Comparison of ENCODE assay signal across 18 cellular contexts in the genomic region with DNA sequence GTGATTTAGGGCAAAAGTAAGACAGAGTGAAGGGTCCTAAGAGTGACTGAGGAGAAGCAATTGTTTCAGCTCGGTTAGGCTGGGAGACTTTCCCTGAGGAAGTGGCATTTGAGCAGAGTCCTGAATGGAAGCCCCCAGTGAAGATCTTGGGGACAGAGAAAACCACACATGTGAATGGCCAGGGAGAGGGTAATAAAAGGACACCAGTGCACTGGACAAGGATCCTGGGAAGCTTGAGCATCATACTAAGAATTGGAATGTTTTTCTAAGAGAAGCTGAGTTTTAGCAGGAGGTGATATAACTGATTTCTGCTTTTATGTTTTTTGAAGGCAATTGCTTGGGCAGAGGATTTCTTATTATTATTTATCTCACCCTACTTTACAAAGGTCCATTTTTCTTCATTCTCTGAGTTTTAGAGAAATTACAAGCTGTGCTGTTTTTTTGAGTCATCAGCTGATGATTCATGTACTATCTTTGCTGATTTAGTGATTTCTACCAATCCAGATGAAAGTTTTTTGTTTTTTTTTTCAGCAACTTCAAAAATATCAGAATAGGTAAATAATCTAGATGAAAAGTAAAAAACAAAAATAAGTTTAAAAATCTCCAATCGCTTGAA. TPM values are rescaled to one million over a fixed set of nuclear protein-coding genes. Genes with fewer than 3 reads are reported as not detected.
DNase-seq lines count a peak whose midpoint lies in the region; ATAC-seq and TF ChIP-seq lines count a peak whose summit lies in the region.
"Had no signal": no experiment of that assay in that cellular context is flagged by ENCODE, and none has a peak within 500 bp of the region (broad histone marks: within the 10 kb centered on the region; RNA-seq: fewer than 3 reads in every experiment).

No MANE protein-coding gene starts in this region.

- H3K36me3 Mint-ChIP-seq in dendritic cell treated with granulocyte-macrophage colony-stimulating factor and Interleukin-4, amounts not matched to agents 40 ng/mL and 50 ng/mL, for 4 days (ENCODE audit: low read depth) = peaks cover 3% of the 10 kb centered on the region
- H3K36me3 Mint-ChIP-seq in osteocyte (ENCODE audit: unreplicated experiment) = no peaks in the 10 kb centered on the region

- TF ChIP-seq CTCF in osteocyte (IDR thresholded peaks at IDR 0.05) (no peak), GM13976 (IDR thresholded peaks at IDR 0.05; ENCODE audit: borderline replicate concordance, control extremely low read depth, extremely low read depth, insufficient read depth, missing control alignments) (no peak)

- peaks cover 31% of the 10 kb centered on the region for H3K4me1 Mint-ChIP-seq in dendritic cell treated with granulocyte-macrophage colony-stimulating factor and Interleukin-4, amounts not matched to agents 40 ng/mL and 50 ng/mL, for 4 days (ENCODE audit: low read depth)
- peaks cover 9% of the 10 kb centered on the region for H3K4me1 Mint-ChIP-seq in osteocyte (ENCODE audit: unreplicated experiment)

- no peak overlapping the region for H3K4me3 Mint-ChIP-seq in dendritic cell treated with granulocyte-macrophage colony-stimulating factor and Interleukin-4, amounts not matched to agents 40 ng/mL and 50 ng/mL, for 4 days
- H3K4me3 Mint-ChIP-seq in osteocyte (ENCODE audit: unreplicated experiment) = no peak overlapping the region
- H3K4me3 Mint-ChIP-seq: T-helper 1 cell treated with Interleukin-12 subunit alpha and Interleukin-12 subunit beta and Interleukin-4 antibody, amounts not matched to agents 30 μg/mL and 1 μg/mL, for 36 hours had no signal

- H3K9me3 Mint-ChIP-seq in dendritic cell treated with granulocyte-macrophage colony-stimulating factor and Interleukin-4, amounts not matched to agents 40 ng/mL and 50 ng/mL, for 4 days = no peaks in the 10 kb centered on the region
- H3K9me3 Mint-ChIP-seq in osteocyte (ENCODE audit: unreplicated experiment) = no peaks in the 10 kb centered on the region
- H3K9me3 Mint-ChIP-seq: T-helper 1 cell treated with Interleukin-12 subunit alpha and Interleukin-12 subunit beta and Interleukin-4 antibody, amounts not matched to agents 30 μg/mL and 1 μg/mL, for 36 hours had no signal

- intact Hi-C loops in dendritic cell treated with granulocyte-macrophage colony-stimulating factor and Interleukin-4, amounts not matched to agents 40 ng/mL and 50 ng/mL, for 4 days (cut with micrococcal nuclease) = no loop called here

- ATAC-seq in GM21717 (IDR thresholded peaks at IDR 0.05; ENCODE audit: unreplicated experiment) (no peak), GM18861 (IDR thresholded peaks at IDR 0.05; ENCODE audit: unreplicated experiment) (no peak)

- DNase-seq in ELR (ENCODE audit: low read depth) (peak; percentile 66), RPMI7951 (ENCODE audit: low read depth) (peak; percentile 29), osteocyte (ENCODE audit: extremely low spot score, unreplicated experiment) (no peak), GM13976 (ENCODE audit: low spot score) (no peak), HUDEP-2 (lab: John Stamatoyannopoulos, UW; ENCODE audit: unreplicated experiment in 76 of 76) (no peak)
- DNase-seq: activated CD4-positive, CD25-positive, alpha-beta regulatory T cell treated with anti-CD3 and anti-CD28 coated beads, Interleukin-2, amount 50 U/mL, for 72 hours; activated T-cell treated with anti-CD3 and anti-CD28 coated beads for 4 hours; amygdala; GF-D8; MM.1S; naive thymus-derived CD4-positive, alpha-beta T cell; NCI-H2081; NCI-H526 treated with DMSO at 0.1 percent for 48 hours; RPMI8226 had no signal

- H3K27me3 Mint-ChIP-seq in dendritic cell treated with granulocyte-macrophage colony-stimulating factor and Interleukin-4, amounts not matched to agents 40 ng/mL and 50 ng/mL, for 4 days = no peaks in the 10 kb centered on the region
- no peaks in the 10 kb centered on the region for H3K27me3 Mint-ChIP-seq in osteocyte (ENCODE audit: unreplicated experiment)
- H3K27me3 Mint-ChIP-seq: naive thymus-derived CD4-positive, alpha-beta T cell had no signal

- peak overlapping the region; percentile 52 for H3K27ac Mint-ChIP-seq in dendritic cell treated with granulocyte-macrophage colony-stimulating factor and Interleukin-4, amounts not matched to agents 40 ng/mL and 50 ng/mL, for 4 days
- peak overlapping the region; percentile 48 for H3K27ac Mint-ChIP-seq in osteocyte (ENCODE audit: unreplicated experiment)
- H3K27ac Mint-ChIP-seq: T-helper 1 cell treated with Interleukin-12 subunit alpha and Interleukin-12 subunit beta and Interleukin-4 antibody, amounts not matched to agents 30 μg/mL and 1 μg/mL, for 36 hours had no signal

- in situ Hi-C loops in GM13976 (cut with MboI; ENCODE audit: low sequenced_read_pairs, unreplicated experiment) = no loop called here

RNA-seq across cellular contexts. Expression of a gene that starts 43.5 kb away (rescaled TPM):
- total RNA-seq in RPMI7951 (2014; rRNA removed; shearing (Covaris generic)) = 8.2 and 13.5 TPM in 2 replicates
- total RNA-seq in osteocyte = 7.1 and 12.1 TPM in 2 replicates

Comparison
In these comparisons a context has a peak if more than half of its experiments do, and no peak if none do; other contexts are left out.
1. DNase-seq: peak in ELR (single experiment) and RPMI7951 (single experiment); none in osteocyte (single experiment), GM13976 (single experiment) and HUDEP-2 (0 of 76).